In the genomic region with DNA sequence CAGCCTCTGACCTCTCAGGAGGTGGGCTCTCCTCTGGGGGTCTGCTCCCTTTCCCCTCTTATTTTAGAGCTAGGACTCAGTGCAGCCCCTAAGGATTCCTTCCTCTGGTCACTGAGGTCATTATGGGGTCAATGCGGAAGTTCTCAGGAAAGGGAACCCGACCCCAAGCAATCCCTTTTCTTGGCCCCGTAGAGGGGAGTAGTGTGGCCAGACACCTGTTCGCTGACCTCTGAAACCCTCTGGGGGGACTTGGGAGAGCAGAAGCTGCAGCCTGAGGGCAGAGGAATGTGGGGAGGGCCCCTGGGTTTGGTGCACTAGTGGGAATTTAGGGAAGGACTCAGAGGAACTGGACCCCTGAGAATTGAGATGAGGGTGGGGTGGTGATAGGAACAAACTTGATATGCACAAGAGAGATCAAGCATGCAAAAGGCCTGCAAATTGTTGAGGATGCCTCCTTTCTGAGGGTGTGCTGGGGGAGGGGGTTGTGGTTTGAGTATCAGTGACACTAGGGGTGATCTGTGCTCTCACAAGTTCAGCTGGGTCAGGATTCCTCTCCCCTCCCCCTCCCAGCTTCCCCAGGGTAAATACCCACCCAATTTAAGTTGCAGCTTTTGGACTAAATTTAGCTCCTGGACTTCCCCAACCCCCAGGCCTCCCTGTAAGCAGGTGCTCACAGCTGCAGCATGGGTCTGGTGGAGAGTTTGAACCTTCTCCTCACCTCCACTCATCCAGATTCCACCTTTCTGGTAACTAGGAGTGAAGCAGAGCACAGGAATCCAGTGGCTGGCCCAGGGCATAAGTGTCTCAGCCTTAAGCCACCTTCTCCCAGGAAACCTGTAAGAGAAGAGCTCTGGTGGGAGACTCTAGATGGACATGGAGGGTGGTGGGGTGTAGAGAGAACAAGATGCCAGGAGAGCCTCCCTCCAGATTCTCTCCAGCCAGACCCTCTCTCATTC, we compare ENCODE assay signal across 9 cellular contexts. TPM values are rescaled to one million over a fixed set of nuclear protein-coding genes. Genes with fewer than 3 reads are reported as not detected.
DNase-seq lines count a peak whose midpoint lies in the region; ATAC-seq, FAIRE-seq and TF ChIP-seq lines count a peak whose summit lies in the region.
"Had no signal": no experiment of that assay in that cellular context is flagged by ENCODE, and none has a peak within 500 bp of the region (broad histone marks: within the 10 kb centered on the region; RNA-seq: fewer than 3 reads in every experiment).

No MANE protein-coding gene starts in this region.

- peaks cover 45% of the 10 kb centered on the region for H3K79me2 ChIP-seq in GM12878 (ENCODE audit: control insufficient read depth, insufficient read depth, low read length)
- H3K79me2 ChIP-seq in mesendoderm (ENCODE audit: control insufficient read depth, insufficient read depth, low read length), result peaks cover 17% of the 10 kb centered on the region

- H3K4me2 ChIP-seq in GM12878 (ENCODE audit: control insufficient read depth, insufficient read depth), result peak overlapping the region; percentile 97
- H3K4me2 ChIP-seq in mesendoderm (ENCODE audit: low read length), result peak overlapping the region; percentile 75

- no peak; the same call in 1 of the 2 replicates for TF ChIP-seq RAD21 in GM12878 (IDR thresholded peaks at IDR 0.05; ENCODE audit: insufficient read depth, low read depth, low read length)

- in situ Hi-C loops in GM12878 (cut with MboI), result no loop called here

- SMC1A ChIA-PET in GM12878 (lab: Charles Lee; ENCODE audit: uncharacterized antibody, unreplicated experiment), result interaction anchor here (0.6 to 12.5 kb wide), 13 partner anchors 14 to 360 kb away, joined by 3 to 388 read pairs (median 3); a partner anchor contains a TSS

- no peak overlapping the region for H4K8ac ChIP-seq in mesendoderm (ENCODE audit: low read depth, low read length)

- peak overlapping the region; percentile 98 for H3K27ac ChIP-seq in GM12878 (ENCODE audit: control insufficient read depth, insufficient read depth)
- H3K27ac ChIP-seq in mesendoderm (ENCODE audit: low read depth, low read length), result peak overlapping the region; percentile 88

- no peak overlapping the region for H2BK15ac ChIP-seq in mesendoderm (replicated peaks; ENCODE audit: low read depth)

- no peak overlapping the region for H2AFZ ChIP-seq in GM12878 (ENCODE audit: control insufficient read depth, low read depth, low read length)

- peaks cover 8% of the 10 kb centered on the region for H3K79me1 ChIP-seq in mesendoderm (ENCODE audit: low read length)

- H3K27me3 ChIP-seq in GM12878 (replicated peaks in 1 of 2; ENCODE audit: control insufficient read depth in 2 of 2, insufficient read depth in 2 of 2, low read length in 1 of 2), result no peaks in the 10 kb centered on the region
- no peaks in the 10 kb centered on the region for H3K27me3 ChIP-seq in mesendoderm (ENCODE audit: insufficient read depth, low read length, poor library complexity)

- H4K20me1 ChIP-seq in GM12878 (ENCODE audit: control insufficient read depth, insufficient read depth), result no peaks in the 10 kb centered on the region

- no TSS peak for BruUV-seq in GM12878 (replicated peaks; lab: Mats Ljungman, UMichigan)

- no peaks in the 10 kb centered on the region for H3K9me3 ChIP-seq in GM12878 (replicated peaks; ENCODE audit: control insufficient read depth, insufficient read depth, low read length)

- 1% methylated on average over 4 of the region's 4 CpGs for WGBS in GM12878 (ENCODE audit: insufficient coverage, insufficient replicate concordance, low lambda C conversion rate, missing lambda C conversion rate)
- no CpG with 5 or more reads among the region's 4 CpGs for WGBS in mesendoderm (ENCODE audit: extremely low coverage, insufficient coverage, low lambda C conversion rate)

- CTCF ChIA-PET in GM12878 (lab: Yijun Ruan, JAX), result interaction anchor here (1.2 to 13.7 kb wide), 10 partner anchors 13 to 434 kb away, joined by 4 to 390 read pairs (median 10); a partner anchor contains a TSS

- peak overlapping the region; percentile 62 for H3K18ac ChIP-seq in mesendoderm (ENCODE audit: low read length)

- no peak overlapping the region for H2BK5ac ChIP-seq in mesendoderm (ENCODE audit: low read length)

- TF ChIP-seq EP300 in GM12878 (IDR thresholded peaks at IDR 0.05; ENCODE audit: borderline replicate concordance in 1 of 2, control insufficient read depth in 1 of 2, low read depth in 2 of 2, low read length in 2 of 2), result peak; percentile 94 to 98; a peak in 3 of 4 replicates

- peak overlapping the region; percentile 19 for H2BK120ac ChIP-seq in mesendoderm (ENCODE audit: low read depth, low read length)

- H2AK5ac ChIP-seq in mesendoderm (ENCODE audit: low read length), result peak overlapping the region; percentile 66

- peak; percentile 91 for FAIRE-seq in GM12878 (lab: Jason Lieb, UNC)
- FAIRE-seq: bronchial epithelial cell had no signal

- DNase-seq in GM12878 (ENCODE audit: low read depth, low spot score), result peak; percentile 97
- DNase-seq in mesendoderm, result no peak
- DNase-seq in stimulated activated naive CD4-positive, alpha-beta T cell treated with Interleukin-2 at 50 U/mL for 16 hours (lab: John Stamatoyannopoulos, UW), result peak; percentile 70
- no peak for DNase-seq in NCI-H2227 treated with DMSO at 0.1 percent for 48 hours (lab: John Stamatoyannopoulos, UW)

- peak overlapping the region; percentile 98 for H3K9ac ChIP-seq in GM12878 (ENCODE audit: control insufficient read depth, insufficient read depth, low read length)
- H3K9ac ChIP-seq in mesendoderm (ENCODE audit: low read length), result peak overlapping the region; percentile 72

- H3K4me1 ChIP-seq in GM12878 (ENCODE audit: control insufficient read depth, insufficient read depth, low read length) (peaks cover 43% of the 10 kb centered on the region), mesendoderm (ENCODE audit: control insufficient read depth, low read depth, low read length) (peaks cover 10% of the 10 kb centered on the region)

- peak; percentile 57 for TF ChIP-seq POLR2A in GM12878 (IDR thresholded peaks at IDR 0.05; ENCODE audit: low read depth, low read length)

- intact Hi-C loops in GM12878 (cut with micrococcal nuclease; ENCODE audit: unreplicated experiment), result loop anchor here (1.0 to 5.0 kb wide), 8 partner anchors 13 to 415 kb away; a partner anchor contains a TSS

- RAD21 ChIA-PET in GM12878 (lab: Charles Lee; ENCODE audit: unreplicated experiment), result interaction anchor here (0.5 to 12.1 kb wide), 19 partner anchors 14 to 495 kb away, joined by 3 to 387 read pairs (median 5); a partner anchor contains a TSS

- POLR2A ChIA-PET in GM12878 (lab: Charles Lee), result interaction anchor here (0.5 to 11.4 kb wide), 12 partner anchors 8 to 624 kb away, joined by 3 to 324 read pairs (median 7); a partner anchor contains a TSS

- peak; percentile 33 for ATAC-seq in GM18867 (IDR thresholded peaks at IDR 0.05; ENCODE audit: unreplicated experiment)
- ATAC-seq in HG02884 (IDR thresholded peaks at IDR 0.05; ENCODE audit: unreplicated experiment), result peak; percentile 28
- ATAC-seq in SK-N-SH treated with all-trans-retinoic acid at 6 μM for 48 hours, result no peak
- ATAC-seq in GM12878, result peak; percentile 47
- ATAC-seq in GM18519 (IDR thresholded peaks at IDR 0.05; ENCODE audit: low FRiP score, unreplicated experiment), result no peak

- no peak overlapping the region for H3K4ac ChIP-seq in mesendoderm (ENCODE audit: low read depth, low read length)

- H3K56ac ChIP-seq in mesendoderm (ENCODE audit: low read length), result peak overlapping the region; percentile 86

- no peak overlapping the region for H4K5ac ChIP-seq in mesendoderm (ENCODE audit: low read length)

- no peak overlapping the region for H3K23ac ChIP-seq in mesendoderm (ENCODE audit: low read length)

- H3K36me3 ChIP-seq in GM12878 (ENCODE audit: control insufficient read depth in 2 of 2, insufficient read depth in 2 of 2, low read length in 1 of 2), result no peaks in the 10 kb centered on the region
- H3K36me3 ChIP-seq in mesendoderm (ENCODE audit: control insufficient read depth, insufficient read depth, low read length), result no peaks in the 10 kb centered on the region

- H3K4me3 ChIP-seq in GM12878 (peak overlapping the region; percentile 80), mesendoderm (ENCODE audit: low read length) (no peak overlapping the region)

- TF ChIP-seq CTCF in GM12878 (IDR thresholded peaks at IDR 0.05 in 2 of 3, conservative IDR thresholded peaks at IDR 0.05 in 1 of 3; ENCODE audit: control insufficient read depth in 2 of 3, extremely low read depth in 1 of 3, insufficient read depth in 1 of 3, low read depth in 3 of 3, low read length in 3 of 3), result no peak

RNA-seq across cellular contexts. Expression of a gene that starts 13.5 kb away (rescaled TPM):
- not detected in 2 replicates for total RNA-seq in GM12878 (2013; cell fraction: nucleolus; rRNA removed)
- total RNA-seq in GM12878 (2014; rRNA removed) (not detected in 2 replicates), GM12878 (2014; rRNA removed; fragmentation: Illumina TruSeq; extraction: Trizol) (not detected in 2 replicates), GM12878 (2021) (0.15 and 0.21 TPM in 2 replicates)
- polyA plus RNA-seq in GM12878 (2011; ENCODE audit: low read depth), result 0.35 TPM
- polyA plus RNA-seq in GM12878 (2011; rRNA removed) (not detected in 2 replicates), GM12878 (2014; fragmentation: Illumina TruSeq; extraction: Trizol) (not detected in 2 replicates), GM12878 (2014; fragmentation: Nextera tagmentation; extraction: Ambion mirVana) (under 1 TPM; 0.04 to 0.05 TPM), GM12878 (2014; rRNA removed) (not detected in 2 replicates), GM12878 (2016; fragmentation: Nextera tagmentation; extraction: Ambion mirVana) (under 1 TPM; 0.04 to 0.09 TPM)
- polyA plus RNA-seq in GM12878 (2011; cell fraction: cytosol; rRNA removed), result not detected in 2 replicates
- polyA plus RNA-seq in GM12878 (2011; cell fraction: nucleus; rRNA removed), result 0.06 and 0.15 TPM in 2 replicates
- 0.13 and 0.49 TPM in 2 replicates for polyA plus RNA-seq in GM12878 (2012)
- polyA minus RNA-seq in GM12878 (2011; rRNA and poly(A)+ RNA removed), result 0.07 TPM in 1 of 2 replicates, not detected in the other
- not detected in 2 replicates for polyA minus RNA-seq in GM12878 (2011; cell fraction: cytosol; rRNA and poly(A)+ RNA removed)
- not detected in 2 replicates for polyA minus RNA-seq in GM12878 (2011; cell fraction: nucleus; rRNA and poly(A)+ RNA removed)
- polyA plus RNA-seq in mesendoderm (2013, experiment 1 of 2), result 1.8 TPM
- polyA plus RNA-seq in mesendoderm (2013, experiment 2 of 2), result 2.3 TPM

RNA-seq across cellular contexts. Expression of a gene that starts 16.7 kb away (rescaled TPM):
- 113 and 120 TPM in 2 replicates for total RNA-seq in GM12878 (2013; cell fraction: nucleolus; rRNA removed)
- 92.5 and 101 TPM in 2 replicates for total RNA-seq in GM12878 (2014; rRNA removed)
- total RNA-seq in GM12878 (2014; rRNA removed; fragmentation: Illumina TruSeq; extraction: Trizol), result 99.4 and 99.6 TPM in 2 replicates
- 142 and 148 TPM in 2 replicates for total RNA-seq in GM12878 (2021)
- polyA plus RNA-seq in GM12878 (2011; ENCODE audit: low read depth), result 89.1 TPM
- polyA plus RNA-seq in GM12878 (2011; rRNA removed), result 102 and 141 TPM in 2 replicates
- 47.3 and 50.1 TPM in 2 replicates for polyA plus RNA-seq in GM12878 (2011; cell fraction: cytosol; rRNA removed)
- 96.0 and 105 TPM in 2 replicates for polyA plus RNA-seq in GM12878 (2011; cell fraction: nucleus; rRNA removed)
- polyA plus RNA-seq in GM12878 (2012), result 124 and 128 TPM in 2 replicates
- polyA plus RNA-seq in GM12878 (2014; fragmentation: Illumina TruSeq; extraction: Trizol), result 109 and 133 TPM in 2 replicates
- polyA plus RNA-seq in GM12878 (2014; fragmentation: Nextera tagmentation; extraction: Ambion mirVana), result 10 to 100 TPM; 18.1 to 25.5 TPM
- polyA plus RNA-seq in GM12878 (2014; rRNA removed), result 74.7 and 80.2 TPM in 2 replicates
- 10 to 100 TPM; 52.6 to 60.3 TPM for polyA plus RNA-seq in GM12878 (2016; fragmentation: Nextera tagmentation; extraction: Ambion mirVana)
- 86.6 and 103 TPM in 2 replicates for polyA minus RNA-seq in GM12878 (2011; rRNA and poly(A)+ RNA removed)
- polyA minus RNA-seq in GM12878 (2011; cell fraction: cytosol; rRNA and poly(A)+ RNA removed), result 37.0 and 38.8 TPM in 2 replicates
- polyA minus RNA-seq in GM12878 (2011; cell fraction: nucleus; rRNA and poly(A)+ RNA removed), result 89.3 and 122 TPM in 2 replicates
- 146 TPM for polyA plus RNA-seq in mesendoderm (2013, experiment 1 of 2)
- polyA plus RNA-seq in mesendoderm (2013, experiment 2 of 2), result 147 TPM

RNA-seq across cellular contexts. Expression of a gene that starts 47.1 kb away (rescaled TPM):
- not detected in 2 replicates for total RNA-seq in GM12878 (2013; cell fraction: nucleolus; rRNA removed)
- total RNA-seq in GM12878 (2014; rRNA removed), result not detected in 2 replicates
- total RNA-seq in GM12878 (2014; rRNA removed; fragmentation: Illumina TruSeq; extraction: Trizol), result 0.31 and 0.37 TPM in 2 replicates
- total RNA-seq in GM12878 (2021), result 0.41 TPM in 1 of 2 replicates, not detected in the other
- polyA plus RNA-seq in GM12878 (2011; ENCODE audit: low read depth), result not detected
- 0.27 TPM in 1 of 2 replicates, not detected in the other for polyA plus RNA-seq in GM12878 (2011; rRNA removed)
- polyA plus RNA-seq in GM12878 (2011; cell fraction: cytosol; rRNA removed), result not detected in 2 replicates
- 0.27 TPM in 1 of 2 replicates, not detected in the other for polyA plus RNA-seq in GM12878 (2011; cell fraction: nucleus; rRNA removed)
- polyA plus RNA-seq in GM12878 (2012), result not detected in 2 replicates
- 0.40 TPM in 1 of 2 replicates, not detected in the other for polyA plus RNA-seq in GM12878 (2014; fragmentation: Illumina TruSeq; extraction: Trizol)
- polyA plus RNA-seq in GM12878 (2014; fragmentation: Nextera tagmentation; extraction: Ambion mirVana), result under 1 TPM in 1 of 2 experiments, not detected in 1; 0.21 TPM
- polyA plus RNA-seq in GM12878 (2014; rRNA removed), result not detected in 2 replicates
- under 1 TPM; 0.32 to 0.71 TPM for polyA plus RNA-seq in GM12878 (2016; fragmentation: Nextera tagmentation; extraction: Ambion mirVana)
- polyA minus RNA-seq in GM12878 (2011; rRNA and poly(A)+ RNA removed), result not detected in 2 replicates
- not detected in 2 replicates for polyA minus RNA-seq in GM12878 (2011; cell fraction: cytosol; rRNA and poly(A)+ RNA removed)
- polyA minus RNA-seq in GM12878 (2011; cell fraction: nucleus; rRNA and poly(A)+ RNA removed), result 0.60 and 1.2 TPM in 2 replicates
- polyA plus RNA-seq in mesendoderm (2013, experiment 1 of 2), result not detected
- 0.24 TPM for polyA plus RNA-seq in mesendoderm (2013, experiment 2 of 2)
- total RNA-seq: bronchial epithelial cell had no signal

RNA-seq across cellular contexts. Expression of a gene that starts 54.8 kb away (rescaled TPM):
- total RNA-seq in GM12878 (2013; cell fraction: nucleolus; rRNA removed), result 2.4 and 3.7 TPM in 2 replicates
- 0.22 and 0.34 TPM in 2 replicates for total RNA-seq in GM12878 (2014; rRNA removed)
- total RNA-seq in GM12878 (2014; rRNA removed; fragmentation: Illumina TruSeq; extraction: Trizol), result 0.28 and 0.36 TPM in 2 replicates
- total RNA-seq in GM12878 (2021), result 1.0 and 1.3 TPM in 2 replicates
- polyA plus RNA-seq in GM12878 (2011; ENCODE audit: low read depth), result 0.37 TPM
- polyA plus RNA-seq in GM12878 (2011; rRNA removed), result 0.55 and 1.0 TPM in 2 replicates
- 0.69 and 0.95 TPM in 2 replicates for polyA plus RNA-seq in GM12878 (2011; cell fraction: cytosol; rRNA removed)
- polyA plus RNA-seq in GM12878 (2011; cell fraction: nucleus; rRNA removed), result 8.4 and 8.6 TPM in 2 replicates
- 0.89 and 1.00 TPM in 2 replicates for polyA plus RNA-seq in GM12878 (2012)
- polyA plus RNA-seq in GM12878 (2014; fragmentation: Illumina TruSeq; extraction: Trizol), result 0.84 and 1.1 TPM in 2 replicates
- polyA plus RNA-seq in GM12878 (2014; fragmentation: Nextera tagmentation; extraction: Ambion mirVana), result under 1 TPM; 0.06 to 0.35 TPM
- polyA plus RNA-seq in GM12878 (2014; rRNA removed), result 0.55 and 0.91 TPM in 2 replicates
- polyA plus RNA-seq in GM12878 (2016; fragmentation: Nextera tagmentation; extraction: Ambion mirVana), result 1 to 10 TPM in 1 of 2 experiments, under 1 TPM in 1; 0.66 to 1.1 TPM
- 0.51 and 1.3 TPM in 2 replicates for polyA minus RNA-seq in GM12878 (2011; rRNA and poly(A)+ RNA removed)
- polyA minus RNA-seq in GM12878 (2011; cell fraction: cytosol; rRNA and poly(A)+ RNA removed), result 0.31 TPM in 1 of 2 replicates, not detected in the other
- 1.3 and 1.5 TPM in 2 replicates for polyA minus RNA-seq in GM12878 (2011; cell fraction: nucleus; rRNA and poly(A)+ RNA removed)
- 1.3 TPM for polyA plus RNA-seq in mesendoderm (2013, experiment 1 of 2)
- polyA plus RNA-seq in mesendoderm (2013, experiment 2 of 2), result 1.1 TPM

Comparison
In these comparisons a context has a peak if more than half of its experiments do, and no peak if none do; other contexts are left out.
1. ATAC-seq: peak in GM18867 (single experiment), HG02884 (single experiment) and GM12878 (single experiment); none in SK-N-SH treated with all-trans-retinoic acid at 6 μM for 48 hours (single experiment) and GM18519 (single experiment).
2. DNase-seq: peak in GM12878 (single experiment) and stimulated activated naive CD4-positive, alpha-beta T cell treated with Interleukin-2 at 50 U/mL for 16 hours (single experiment); none in mesendoderm (single experiment) and NCI-H2227 treated with DMSO at 0.1 percent for 48 hours (single experiment).